Comparison of ENCODE assay signal across 1 cellular context in the genomic region with DNA sequence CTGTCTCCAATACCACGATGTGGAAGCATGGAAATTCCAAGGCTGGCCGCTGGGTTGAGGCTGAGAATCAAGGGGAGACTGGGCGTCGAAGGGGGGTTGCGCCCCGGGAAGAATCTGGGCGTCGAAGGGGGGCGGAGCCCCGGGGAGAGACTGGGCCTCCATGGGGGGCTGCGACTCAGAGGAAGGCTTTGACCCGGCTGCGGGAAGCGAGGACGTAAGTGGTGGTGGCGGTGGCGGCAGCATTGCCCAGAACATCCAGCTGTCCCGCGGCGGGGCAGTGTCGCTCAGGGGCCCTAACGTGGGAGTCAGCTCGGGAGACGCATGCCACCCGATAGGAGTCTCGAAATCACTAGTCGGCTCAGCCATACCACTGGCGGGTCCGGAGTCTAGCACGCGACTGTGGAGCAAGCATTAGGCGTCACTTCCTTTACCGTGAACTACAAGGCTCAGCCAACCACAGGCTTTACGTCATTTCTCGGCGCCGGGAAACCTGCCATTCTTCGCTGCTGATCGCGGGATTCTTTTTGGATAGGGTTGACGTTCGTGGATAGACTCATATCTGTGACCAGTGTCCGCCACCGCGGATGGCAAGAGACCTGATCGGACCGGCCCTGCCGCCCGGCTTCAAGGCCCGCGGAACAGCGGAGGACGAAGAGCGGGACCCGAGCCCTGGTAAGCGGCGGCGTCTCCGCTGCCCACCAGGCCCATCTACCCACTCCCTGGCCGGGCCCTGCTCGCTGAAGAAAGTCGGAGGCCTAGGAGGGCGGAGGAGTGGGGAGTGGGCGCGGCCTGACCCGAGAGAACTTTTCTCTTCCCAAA.
A peak's percentile ranks its signal among the peaks of the same experiment; 100 is the strongest.
TF ChIP-seq lines count a peak whose summit lies in the region.

A gene with protein sequence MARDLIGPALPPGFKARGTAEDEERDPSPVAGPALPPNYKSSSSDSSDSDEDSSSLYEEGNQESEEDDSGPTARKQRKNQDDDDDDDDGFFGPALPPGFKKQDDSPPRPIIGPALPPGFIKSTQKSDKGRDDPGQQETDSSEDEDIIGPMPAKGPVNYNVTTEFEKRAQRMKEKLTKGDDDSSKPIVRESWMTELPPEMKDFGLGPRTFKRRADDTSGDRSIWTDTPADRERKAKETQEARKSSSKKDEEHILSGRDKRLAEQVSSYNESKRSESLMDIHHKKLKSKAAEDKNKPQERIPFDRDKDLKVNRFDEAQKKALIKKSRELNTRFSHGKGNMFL (plus strand): TSS at position 468 of the 819 bp plus-strand sequence. CDS start 117 bp downstream, at position 585.
A gene (minus strand): TSS at position 401 of the 819 bp plus-strand sequence. CDS start 35 bp downstream, at position 366.

TF ChIP-seq in WTC11, 78 proteins besides CTCF, POLR2A, EP300 and RAD21 (continued from another document):
- TF ChIP-seq, protein P1, sequence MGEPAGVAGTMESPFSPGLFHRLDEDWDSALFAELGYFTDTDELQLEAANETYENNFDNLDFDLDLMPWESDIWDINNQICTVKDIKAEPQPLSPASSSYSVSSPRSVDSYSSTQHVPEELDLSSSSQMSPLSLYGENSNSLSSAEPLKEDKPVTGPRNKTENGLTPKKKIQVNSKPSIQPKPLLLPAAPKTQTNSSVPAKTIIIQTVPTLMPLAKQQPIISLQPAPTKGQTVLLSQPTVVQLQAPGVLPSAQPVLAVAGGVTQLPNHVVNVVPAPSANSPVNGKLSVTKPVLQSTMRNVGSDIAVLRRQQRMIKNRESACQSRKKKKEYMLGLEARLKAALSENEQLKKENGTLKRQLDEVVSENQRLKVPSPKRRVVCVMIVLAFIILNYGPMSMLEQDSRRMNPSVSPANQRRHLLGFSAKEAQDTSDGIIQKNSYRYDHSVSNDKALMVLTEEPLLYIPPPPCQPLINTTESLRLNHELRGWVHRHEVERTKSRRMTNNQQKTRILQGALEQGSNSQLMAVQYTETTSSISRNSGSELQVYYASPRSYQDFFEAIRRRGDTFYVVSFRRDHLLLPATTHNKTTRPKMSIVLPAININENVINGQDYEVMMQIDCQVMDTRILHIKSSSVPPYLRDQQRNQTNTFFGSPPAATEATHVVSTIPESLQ (CRISPR knock-in tag; IDR thresholded peaks at IDR 0.05): no peak
- TF ChIP-seq RORB (CRISPR knock-in tag; IDR thresholded peaks at IDR 0.05) (no peak), ZNF232 (CRISPR knock-in tag; IDR thresholded peaks at IDR 0.05) (no peak), NFYB (CRISPR knock-in tag; conservative IDR thresholded peaks at IDR 0.05; ENCODE audit: low read depth) (peak; percentile 51), MYBL2 (CRISPR knock-in tag; IDR thresholded peaks at IDR 0.05) (no peak), ZBTB21 (CRISPR knock-in tag; IDR thresholded peaks at IDR 0.05; ENCODE audit: borderline replicate concordance) (no peak), ZNF138 (CRISPR knock-in tag; conservative IDR thresholded peaks at IDR 0.05) (no peak), FOXK1 (CRISPR knock-in tag; IDR thresholded peaks at IDR 0.05) (peak; percentile 96), ZNF416 (CRISPR knock-in tag; IDR thresholded peaks at IDR 0.05) (no peak), KAT7 (CRISPR knock-in tag; IDR thresholded peaks at IDR 0.05; ENCODE audit: borderline replicate concordance) (no peak), ATF1 (CRISPR knock-in tag; IDR thresholded peaks at IDR 0.05) (no peak), ZNF317 (CRISPR knock-in tag; IDR thresholded peaks at IDR 0.05; ENCODE audit: borderline replicate concordance, low read depth) (no peak), ZNF423 (CRISPR knock-in tag; IDR thresholded peaks at IDR 0.05) (peak; percentile 48), FOXJ3 (CRISPR knock-in tag; IDR thresholded peaks at IDR 0.05; ENCODE audit: borderline replicate concordance) (no peak), JAZF1 (CRISPR knock-in tag; IDR thresholded peaks at IDR 0.05) (no peak), CREM (CRISPR knock-in tag; IDR thresholded peaks at IDR 0.05) (peak; percentile 99)
- TF ChIP-seq, protein P2, sequence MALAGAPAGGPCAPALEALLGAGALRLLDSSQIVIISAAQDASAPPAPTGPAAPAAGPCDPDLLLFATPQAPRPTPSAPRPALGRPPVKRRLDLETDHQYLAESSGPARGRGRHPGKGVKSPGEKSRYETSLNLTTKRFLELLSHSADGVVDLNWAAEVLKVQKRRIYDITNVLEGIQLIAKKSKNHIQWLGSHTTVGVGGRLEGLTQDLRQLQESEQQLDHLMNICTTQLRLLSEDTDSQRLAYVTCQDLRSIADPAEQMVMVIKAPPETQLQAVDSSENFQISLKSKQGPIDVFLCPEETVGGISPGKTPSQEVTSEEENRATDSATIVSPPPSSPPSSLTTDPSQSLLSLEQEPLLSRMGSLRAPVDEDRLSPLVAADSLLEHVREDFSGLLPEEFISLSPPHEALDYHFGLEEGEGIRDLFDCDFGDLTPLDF (CRISPR knock-in tag; IDR thresholded peaks at IDR 0.05): no peak
- TF ChIP-seq, protein P3, sequence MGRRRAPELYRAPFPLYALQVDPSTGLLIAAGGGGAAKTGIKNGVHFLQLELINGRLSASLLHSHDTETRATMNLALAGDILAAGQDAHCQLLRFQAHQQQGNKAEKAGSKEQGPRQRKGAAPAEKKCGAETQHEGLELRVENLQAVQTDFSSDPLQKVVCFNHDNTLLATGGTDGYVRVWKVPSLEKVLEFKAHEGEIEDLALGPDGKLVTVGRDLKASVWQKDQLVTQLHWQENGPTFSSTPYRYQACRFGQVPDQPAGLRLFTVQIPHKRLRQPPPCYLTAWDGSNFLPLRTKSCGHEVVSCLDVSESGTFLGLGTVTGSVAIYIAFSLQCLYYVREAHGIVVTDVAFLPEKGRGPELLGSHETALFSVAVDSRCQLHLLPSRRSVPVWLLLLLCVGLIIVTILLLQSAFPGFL (CRISPR knock-in tag; IDR thresholded peaks at IDR 0.05; ENCODE audit: borderline replicate concordance): no peak
- TF ChIP-seq, protein P4, sequence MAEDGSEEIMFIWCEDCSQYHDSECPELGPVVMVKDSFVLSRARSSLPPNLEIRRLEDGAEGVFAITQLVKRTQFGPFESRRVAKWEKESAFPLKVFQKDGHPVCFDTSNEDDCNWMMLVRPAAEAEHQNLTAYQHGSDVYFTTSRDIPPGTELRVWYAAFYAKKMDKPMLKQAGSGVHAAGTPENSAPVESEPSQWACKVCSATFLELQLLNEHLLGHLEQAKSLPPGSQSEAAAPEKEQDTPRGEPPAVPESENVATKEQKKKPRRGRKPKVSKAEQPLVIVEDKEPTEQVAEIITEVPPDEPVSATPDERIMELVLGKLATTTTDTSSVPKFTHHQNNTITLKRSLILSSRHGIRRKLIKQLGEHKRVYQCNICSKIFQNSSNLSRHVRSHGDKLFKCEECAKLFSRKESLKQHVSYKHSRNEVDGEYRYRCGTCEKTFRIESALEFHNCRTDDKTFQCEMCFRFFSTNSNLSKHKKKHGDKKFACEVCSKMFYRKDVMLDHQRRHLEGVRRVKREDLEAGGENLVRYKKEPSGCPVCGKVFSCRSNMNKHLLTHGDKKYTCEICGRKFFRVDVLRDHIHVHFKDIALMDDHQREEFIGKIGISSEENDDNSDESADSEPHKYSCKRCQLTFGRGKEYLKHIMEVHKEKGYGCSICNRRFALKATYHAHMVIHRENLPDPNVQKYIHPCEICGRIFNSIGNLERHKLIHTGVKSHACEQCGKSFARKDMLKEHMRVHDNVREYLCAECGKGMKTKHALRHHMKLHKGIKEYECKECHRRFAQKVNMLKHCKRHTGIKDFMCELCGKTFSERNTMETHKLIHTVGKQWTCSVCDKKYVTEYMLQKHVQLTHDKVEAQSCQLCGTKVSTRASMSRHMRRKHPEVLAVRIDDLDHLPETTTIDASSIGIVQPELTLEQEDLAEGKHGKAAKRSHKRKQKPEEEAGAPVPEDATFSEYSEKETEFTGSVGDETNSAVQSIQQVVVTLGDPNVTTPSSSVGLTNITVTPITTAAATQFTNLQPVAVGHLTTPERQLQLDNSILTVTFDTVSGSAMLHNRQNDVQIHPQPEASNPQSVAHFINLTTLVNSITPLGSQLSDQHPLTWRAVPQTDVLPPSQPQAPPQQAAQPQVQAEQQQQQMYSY (CRISPR knock-in tag; IDR thresholded peaks at IDR 0.05): no peak
- TF ChIP-seq, protein P5, sequence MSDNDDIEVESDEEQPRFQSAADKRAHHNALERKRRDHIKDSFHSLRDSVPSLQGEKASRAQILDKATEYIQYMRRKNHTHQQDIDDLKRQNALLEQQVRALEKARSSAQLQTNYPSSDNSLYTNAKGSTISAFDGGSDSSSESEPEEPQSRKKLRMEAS (CRISPR knock-in tag; IDR thresholded peaks at IDR 0.05): peak; percentile 94
- TF ChIP-seq, protein P6, sequence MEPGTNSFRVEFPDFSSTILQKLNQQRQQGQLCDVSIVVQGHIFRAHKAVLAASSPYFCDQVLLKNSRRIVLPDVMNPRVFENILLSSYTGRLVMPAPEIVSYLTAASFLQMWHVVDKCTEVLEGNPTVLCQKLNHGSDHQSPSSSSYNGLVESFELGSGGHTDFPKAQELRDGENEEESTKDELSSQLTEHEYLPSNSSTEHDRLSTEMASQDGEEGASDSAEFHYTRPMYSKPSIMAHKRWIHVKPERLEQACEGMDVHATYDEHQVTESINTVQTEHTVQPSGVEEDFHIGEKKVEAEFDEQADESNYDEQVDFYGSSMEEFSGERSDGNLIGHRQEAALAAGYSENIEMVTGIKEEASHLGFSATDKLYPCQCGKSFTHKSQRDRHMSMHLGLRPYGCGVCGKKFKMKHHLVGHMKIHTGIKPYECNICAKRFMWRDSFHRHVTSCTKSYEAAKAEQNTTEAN (CRISPR knock-in tag; IDR thresholded peaks at IDR 0.05): peak; percentile 76; the same call in 1 of the 2 replicates
- TF ChIP-seq, protein P7, sequence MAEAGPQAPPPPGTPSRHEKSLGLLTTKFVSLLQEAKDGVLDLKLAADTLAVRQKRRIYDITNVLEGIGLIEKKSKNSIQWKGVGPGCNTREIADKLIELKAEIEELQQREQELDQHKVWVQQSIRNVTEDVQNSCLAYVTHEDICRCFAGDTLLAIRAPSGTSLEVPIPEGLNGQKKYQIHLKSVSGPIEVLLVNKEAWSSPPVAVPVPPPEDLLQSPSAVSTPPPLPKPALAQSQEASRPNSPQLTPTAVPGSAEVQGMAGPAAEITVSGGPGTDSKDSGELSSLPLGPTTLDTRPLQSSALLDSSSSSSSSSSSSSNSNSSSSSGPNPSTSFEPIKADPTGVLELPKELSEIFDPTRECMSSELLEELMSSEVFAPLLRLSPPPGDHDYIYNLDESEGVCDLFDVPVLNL (CRISPR knock-in tag; IDR thresholded peaks at IDR 0.05; ENCODE audit: borderline replicate concordance, low read depth): no peak
- TF ChIP-seq, protein P8, sequence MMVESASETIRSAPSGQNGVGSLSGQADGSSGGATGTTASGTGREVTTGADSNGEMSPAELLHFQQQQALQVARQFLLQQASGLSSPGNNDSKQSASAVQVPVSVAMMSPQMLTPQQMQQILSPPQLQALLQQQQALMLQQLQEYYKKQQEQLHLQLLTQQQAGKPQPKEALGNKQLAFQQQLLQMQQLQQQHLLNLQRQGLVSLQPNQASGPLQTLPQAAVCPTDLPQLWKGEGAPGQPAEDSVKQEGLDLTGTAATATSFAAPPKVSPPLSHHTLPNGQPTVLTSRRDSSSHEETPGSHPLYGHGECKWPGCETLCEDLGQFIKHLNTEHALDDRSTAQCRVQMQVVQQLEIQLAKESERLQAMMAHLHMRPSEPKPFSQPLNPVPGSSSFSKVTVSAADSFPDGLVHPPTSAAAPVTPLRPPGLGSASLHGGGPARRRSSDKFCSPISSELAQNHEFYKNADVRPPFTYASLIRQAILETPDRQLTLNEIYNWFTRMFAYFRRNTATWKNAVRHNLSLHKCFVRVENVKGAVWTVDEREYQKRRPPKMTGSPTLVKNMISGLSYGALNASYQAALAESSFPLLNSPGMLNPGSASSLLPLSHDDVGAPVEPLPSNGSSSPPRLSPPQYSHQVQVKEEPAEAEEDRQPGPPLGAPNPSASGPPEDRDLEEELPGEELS (CRISPR knock-in tag; IDR thresholded peaks at IDR 0.05): peak; percentile 57; the same call in 1 of the 2 replicates
- TF ChIP-seq, protein P9, sequence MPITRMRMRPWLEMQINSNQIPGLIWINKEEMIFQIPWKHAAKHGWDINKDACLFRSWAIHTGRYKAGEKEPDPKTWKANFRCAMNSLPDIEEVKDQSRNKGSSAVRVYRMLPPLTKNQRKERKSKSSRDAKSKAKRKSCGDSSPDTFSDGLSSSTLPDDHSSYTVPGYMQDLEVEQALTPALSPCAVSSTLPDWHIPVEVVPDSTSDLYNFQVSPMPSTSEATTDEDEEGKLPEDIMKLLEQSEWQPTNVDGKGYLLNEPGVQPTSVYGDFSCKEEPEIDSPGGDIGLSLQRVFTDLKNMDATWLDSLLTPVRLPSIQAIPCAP (CRISPR knock-in tag; IDR thresholded peaks at IDR 0.05): no peak
